ENCODE assay signal across 8 cellular contexts in genomic region chr17:18224428-18225120, GRCh38. TPM values are rescaled to one million over a fixed set of nuclear protein-coding genes. Genes with fewer than 3 reads are reported as not detected.
DNase-seq lines count a peak whose midpoint lies in the region; ATAC-seq lines count a peak whose summit lies in the region.

No MANE protein-coding gene starts in this region.

- H3K36me3 ChIP-seq in HUES6 (ENCODE audit: control insufficient read depth, insufficient read depth, low read length), result no peaks in the 10 kb centered on the region

- no peaks in the 10 kb centered on the region for H3K27me3 Mint-ChIP-seq in activated naive CD8-positive, alpha-beta T cell
- H3K27me3 Mint-ChIP-seq in stimulated activated memory B cell treated with anti-CD40 and anti-IgM and Interleukin-4, amounts not matched to agents 10 μg/mL and 1 μg/mL and 100 μg/mL, for 72 hours, result no peaks in the 10 kb centered on the region

- H3K36me3 Mint-ChIP-seq in activated naive CD8-positive, alpha-beta T cell, result no peaks in the 10 kb centered on the region
- H3K36me3 Mint-ChIP-seq in stimulated activated memory B cell treated with anti-CD40 and anti-IgM and Interleukin-4, amounts not matched to agents 10 μg/mL and 1 μg/mL and 100 μg/mL, for 72 hours, result no peaks in the 10 kb centered on the region

- peaks cover 20% of the 10 kb centered on the region for H3K4me1 ChIP-seq in HUES6 (ENCODE audit: control insufficient read depth, insufficient read depth, low read length)

- peak overlapping the region; percentile 74 for H3K4me3 ChIP-seq in HUES6 (ENCODE audit: low read depth, low read length)

- no peaks in the 10 kb centered on the region for H3K9me3 Mint-ChIP-seq in activated naive CD8-positive, alpha-beta T cell (ENCODE audit: low read depth)
- no peaks in the 10 kb centered on the region for H3K9me3 Mint-ChIP-seq in stimulated activated memory B cell treated with anti-CD40 and anti-IgM and Interleukin-4, amounts not matched to agents 10 μg/mL and 1 μg/mL and 100 μg/mL, for 72 hours

- no peaks in the 10 kb centered on the region for H3K27me3 ChIP-seq in HUES6 (ENCODE audit: control insufficient read depth, insufficient read depth, low read length)

- peak overlapping the region; percentile 75 for H3K4me3 Mint-ChIP-seq in activated naive CD8-positive, alpha-beta T cell
- H3K4me3 Mint-ChIP-seq in stimulated activated memory B cell treated with anti-CD40 and anti-IgM and Interleukin-4, amounts not matched to agents 10 μg/mL and 1 μg/mL and 100 μg/mL, for 72 hours, result peak overlapping the region; percentile 71

- H3K9ac ChIP-seq in HUES6 (ENCODE audit: low read length), result peak overlapping the region; percentile 79

- H3K27ac ChIP-seq in HUES6 (ENCODE audit: low read depth, low read length), result peak overlapping the region; percentile 84

- ATAC-seq in stimulated activated memory B cell treated with anti-CD40 and anti-IgM and Interleukin-4, amounts not matched to agents 10 μg/mL and 1 μg/mL and 100 μg/mL, for 72 hours, result no peak

- peak overlapping the region; percentile 66 for H3K27ac Mint-ChIP-seq in activated naive CD8-positive, alpha-beta T cell
- no peak overlapping the region for H3K27ac Mint-ChIP-seq in stimulated activated memory B cell treated with anti-CD40 and anti-IgM and Interleukin-4, amounts not matched to agents 10 μg/mL and 1 μg/mL and 100 μg/mL, for 72 hours

- H3K9me3 ChIP-seq in HUES6 (ENCODE audit: control insufficient read depth, insufficient read depth, low read depth, low read length), result no peaks in the 10 kb centered on the region

- DNase-seq in iPS DF 19.7 (ENCODE audit: low read depth, low spot score), result peak; percentile 94
- no peak for DNase-seq in cerebellum (ENCODE audit: low spot score)
- DNase-seq in NCI-H2029 (lab: John Stamatoyannopoulos, UW), result no peak
- DNase-seq in glomerular visceral epithelial cell (ENCODE audit: extremely low spot score), result no peak
- no peak for DNase-seq in T1000 (lab: John Stamatoyannopoulos, UW)

- H3K4me1 Mint-ChIP-seq in activated naive CD8-positive, alpha-beta T cell (ENCODE audit: low read depth), result peaks cover 18% of the 10 kb centered on the region
- H3K4me1 Mint-ChIP-seq in stimulated activated memory B cell treated with anti-CD40 and anti-IgM and Interleukin-4, amounts not matched to agents 10 μg/mL and 1 μg/mL and 100 μg/mL, for 72 hours, result peaks cover 40% of the 10 kb centered on the region

RNA-seq across cellular contexts. Expression of gene LLGL1, which starts 0.9 kb away (rescaled TPM):
- total RNA-seq in cerebellum, result 49.8 TPM

RNA-seq across cellular contexts. Expression of gene FLII, which starts 34.0 kb away (rescaled TPM):
- 53.4 TPM for total RNA-seq in cerebellum

RNA-seq across cellular contexts. Expression of gene MIEF2, which starts 35.9 kb away (rescaled TPM):
- 23.1 TPM for total RNA-seq in cerebellum

RNA-seq across cellular contexts. Expression of gene ALKBH5, which starts 40.9 kb away (rescaled TPM):
- total RNA-seq in cerebellum, result 53.4 TPM
